In genomic region chr3:161221881-161222600, GRCh38 we compare ENCODE assay signal across 8 cellular contexts. TPM values are rescaled to one million over a fixed set of nuclear protein-coding genes. Genes with fewer than 3 reads are reported as not detected.
DNase-seq lines count a peak whose midpoint lies in the region; ATAC-seq and TF ChIP-seq lines count a peak whose summit lies in the region.

No MANE protein-coding gene starts in this region.

- POLR2A ChIA-PET in BJ (lab: Charles Lee) (no interaction called here), PC-3 (lab: Charles Lee; ENCODE audit: unreplicated experiment) (interaction anchor here (0.7 kb wide), 1 partner anchor 9 kb away, joined by 4 read pairs; no protein-coding TSS in a partner anchor)

- H3K27me3 ChIP-seq in BJ (ENCODE audit: control insufficient read depth, insufficient read depth, low read length) = no peaks in the 10 kb centered on the region
- no peaks in the 10 kb centered on the region for H3K27me3 ChIP-seq in PC-3 (ENCODE audit: low read length)
- H3K27me3 ChIP-seq in tibial artery = no peaks in the 10 kb centered on the region

- peaks cover 61% of the 10 kb centered on the region for H3K79me2 ChIP-seq in PC-3 (ENCODE audit: low read length)

- H3K36me3 ChIP-seq in BJ (ENCODE audit: control insufficient read depth, insufficient read depth, low read length) (no peaks in the 10 kb centered on the region; the same call in none of the 2 replicates), PC-3 (ENCODE audit: low read depth, low read length) (peaks cover 28% of the 10 kb centered on the region), tibial artery (peaks cover 3 to 10% (median 10%) of the 10 kb centered on the region in 3 donors)

- peak overlapping the region; percentile 84 for H3K4me2 ChIP-seq in PC-3 (ENCODE audit: low read length)

- ATAC-seq in GM21619 (IDR thresholded peaks at IDR 0.05; ENCODE audit: unreplicated experiment) = peak; percentile 20
- ATAC-seq in PC-3 = no peak
- no peak for ATAC-seq in HG02759 (IDR thresholded peaks at IDR 0.05; ENCODE audit: unreplicated experiment)

- 4 to 7% methylated on average over 17 of the region's 17 CpGs for WGBS in lower leg skin, 2 donors

- H3K4me1 ChIP-seq in PC-3 (ENCODE audit: insufficient read depth, low read length) (peaks cover 39% of the 10 kb centered on the region), tibial artery (peaks cover 0 to 43% (median 18%) of the 10 kb centered on the region in 4 donors)

- no peaks in the 10 kb centered on the region for H3K9me2 ChIP-seq in PC-3 (replicated peaks; ENCODE audit: low read length)

- H3F3A ChIP-seq in PC-3 (ENCODE audit: low read length, unreplicated experiment) = no peaks in the 10 kb centered on the region

- intact Hi-C loops in PC-3 (cut with micrococcal nuclease) (loop anchor here (5.0 to 10.0 kb wide), 6 partner anchors 45 to 657 kb away; partner anchors contain the start of gene KPNA4), lower leg skin (cut with DNase I; ENCODE audit: low total_unique reads) (no loop called here), tibial artery (cut with DNase I; ENCODE audit: low total_unique reads) (no loop called here)

- peaks cover 43% of the 10 kb centered on the region for H3K4me1 Mint-ChIP-seq in chondrocyte (ENCODE audit: low read depth)

- peak overlapping the region; percentile 71 for H3K4me3 ChIP-seq in BJ (ENCODE audit: low read depth, low read length)
- H3K4me3 ChIP-seq in PC-3 (ENCODE audit: low read length) = peak overlapping the region; percentile 96
- peak overlapping the region; percentile 99 for H3K4me3 ChIP-seq in lower leg skin (ENCODE audit: low read depth, poor library complexity, severe bottlenecking)
- peak overlapping the region; percentile 68 to 92 for H3K4me3 ChIP-seq in tibial artery

- BruUV-seq in PC-3 (replicated peaks; lab: Mats Ljungman, UMichigan) = TSS peak; percentile 13

- no peaks in the 10 kb centered on the region for H3K27me3 Mint-ChIP-seq in chondrocyte (ENCODE audit: low read depth)

- peak overlapping the region; percentile 87 for H3K4me3 Mint-ChIP-seq in chondrocyte (ENCODE audit: unreplicated experiment)

- peaks cover 39% of the 10 kb centered on the region for H4K20me1 ChIP-seq in PC-3 (ENCODE audit: low read length)

- CTCF ChIA-PET in BJ (lab: Yijun Ruan, JAX) (interaction anchor here (0.6 to 1.1 kb wide), 4 partner anchors 34 to 536 kb away, joined by 3 to 4 read pairs (median 3); no protein-coding TSS in a partner anchor), PC-3 (lab: Charles Lee) (interaction anchor here (1.2 kb wide), 1 partner anchor 254 kb away, joined by 3 read pairs; no protein-coding TSS in a partner anchor)

- H2AFZ ChIP-seq in PC-3 (ENCODE audit: low read length) = peak overlapping the region; percentile 89

- peaks cover 9% of the 10 kb centered on the region for H3K9me3 Mint-ChIP-seq in chondrocyte (ENCODE audit: low read depth)

- H3K9me3 ChIP-seq in PC-3 (ENCODE audit: low read length) (no peaks in the 10 kb centered on the region), tibial artery (no peaks in the 10 kb centered on the region)

- no peak for TF ChIP-seq CTCF in BJ (IDR thresholded peaks at IDR 0.05; ENCODE audit: insufficient read depth, low read depth, low read length)
- TF ChIP-seq CTCF in PC-3 (conservative IDR thresholded peaks at IDR 0.05; ENCODE audit: low read depth, low read length) = no peak
- no peak for TF ChIP-seq CTCF in chondrocyte (IDR thresholded peaks at IDR 0.05)
- no peak for TF ChIP-seq CTCF in lower leg skin (IDR thresholded peaks at IDR 0.05)
- TF ChIP-seq CTCF in tibial artery (IDR thresholded peaks at IDR 0.05) = no peak

- no peak for DNase-seq in BJ (ENCODE audit: low read depth)
- DNase-seq in PC-3 = peak; percentile 28
- no peak for DNase-seq in chondrocyte (ENCODE audit: low spot score)
- DNase-seq in lower leg skin (ENCODE audit: low spot score in 2 of 2) = no peak
- DNase-seq in tibial artery = peak in 1 of 2 donors; percentile 38
- no peak for DNase-seq in iPS-NIHi7 (ENCODE audit: extremely low spot score)

- H3K36me3 Mint-ChIP-seq in chondrocyte (ENCODE audit: low read depth) = peaks cover 8% of the 10 kb centered on the region

- TF ChIP-seq POLR2A in lower leg skin (IDR thresholded peaks at IDR 0.05) = no peak

- H3K27ac Mint-ChIP-seq in chondrocyte (ENCODE audit: unreplicated experiment) = peak overlapping the region; percentile 89

- H3K9ac ChIP-seq in PC-3 (ENCODE audit: low read length) = peak overlapping the region; percentile 98

- H3K27ac ChIP-seq in PC-3 (ENCODE audit: low read length) (peak overlapping the region; percentile 72), tibial artery (peak overlapping the region; percentile 93 to 95)

RNA-seq across cellular contexts. Expression of gene NMD3, which starts 0.9 kb away (rescaled TPM):
- polyA plus RNA-seq in BJ (2011; rRNA removed) = 53.5 and 69.0 TPM in 2 replicates
- 39.9 and 55.1 TPM in 2 replicates for polyA minus RNA-seq in BJ (2011; rRNA and poly(A)+ RNA removed)
- total RNA-seq in PC-3 (2014; rRNA removed) (65.3 and 72.6 TPM in 2 replicates), chondrocyte (67.8 to 80.2 TPM (median 73.1 TPM) in 3 replicates), lower leg skin (10 to 100 TPM; 25.4 to 37.0 (median 30.0) TPM)
